In genomic region chr15:70178335-70179084, GRCh38 we compare ENCODE assay signal across 29 cellular contexts.
"Had no signal": no experiment of that assay in that cellular context is flagged by ENCODE, and none has a peak within 500 bp of the region (broad histone marks: within the 10 kb centered on the region; RNA-seq: fewer than 3 reads in every experiment).

No MANE protein-coding gene starts in this region.

- H3K4me1 ChIP-seq: neural progenitor cell, parathyroid adenoma, right lobe of liver, testis, transverse colon, upper lobe of left lung, uterus had no signal

- H3K27me3 ChIP-seq: neural progenitor cell, ovary, right lobe of liver, suprapubic skin, testis, tibial artery, transverse colon, upper lobe of left lung, uterus had no signal

- H3K9me3 ChIP-seq: ovary, psoas muscle, right lobe of liver, spleen, suprapubic skin, testis, tibial artery, transverse colon, upper lobe of left lung, uterus had no signal

- ATAC-seq: naive thymus-derived CD4-positive, alpha-beta T cell; natural killer cell; psoas muscle; right cardiac atrium; right lobe of liver; stimulated activated memory B cell treated with anti-CD40 and anti-IgM and Interleukin-4, amounts not matched to agents 10 μg/mL and 1 μg/mL and 100 μg/mL, for 72 hours; stimulated activated naive CD8-positive, alpha-beta T cell treated with anti-CD3 and anti-CD28 coated beads, Interleukin-15, amount 100 ng/mL, for 72 hours; stimulated activated naive CD8-positive, alpha-beta T cell treated with anti-CD3 and anti-CD28 coated beads, Interleukin-15, Interleukin-2, amounts not matched to agents 100 U/mL and 50 U/mL, for 24 hours had no signal

- H3K27ac ChIP-seq: neural progenitor cell, ovary, parathyroid adenoma, psoas muscle, right lobe of liver, skin epidermis, spleen, suprapubic skin, testis, tibial artery, transverse colon, upper lobe of left lung, uterus had no signal

- H3K36me3 ChIP-seq: neural progenitor cell, ovary, right lobe of liver, spleen, suprapubic skin, tibial artery, transverse colon, upper lobe of left lung, uterus had no signal

- DNase-seq: naive thymus-derived CD4-positive, alpha-beta T cell; natural killer cell; occipital lobe; ovary; posterior cingulate gyrus; psoas muscle; right cardiac atrium; right lobe of liver; stimulated activated CD4-positive, alpha-beta T cell treated with anti-CD3 and anti-CD28 coated beads, Interleukin-12 subunit alpha, Interleukin-12 subunit beta, amount 100 ng/mL, for 4 hours; stimulated activated CD4-positive, alpha-beta T cell treated with anti-CD3 and anti-CD28 coated beads, Interleukin-1b, Interleukin-23, amount 100 ng/mL, for 48 hours; stimulated activated CD4-positive, alpha-beta T cell treated with anti-CD3 and anti-CD28 coated beads, Interleukin-4, amount 100 ng/mL, for 1 hour; stimulated activated CD4-positive, alpha-beta T cell treated with anti-CD3 and anti-CD28 coated beads, Interleukin-4, amount 100 ng/mL, for 4 hours; stimulated activated CD8-positive, alpha-beta memory T cell treated with anti-CD3 and anti-CD28 coated beads, Interleukin-4, amount 100 ng/mL, for 48 hours; stimulated activated naive CD4-positive, alpha-beta T cell; stimulated activated naive CD8-positive, alpha-beta T cell treated with anti-CD3 and anti-CD28 coated beads, Interleukin-15, amount 100 ng/mL, for 72 hours; stimulated activated naive CD8-positive, alpha-beta T cell treated with anti-CD3 and anti-CD28 coated beads, Interleukin-15, Interleukin-2, amounts not matched to agents 100 U/mL and 50 U/mL, for 24 hours; substantia nigra; testis; transverse colon; upper lobe of left lung; uterus had no signal

- H3K4me3 ChIP-seq: neural progenitor cell, ovary, psoas muscle, right lobe of liver, skin epidermis, smooth muscle cell, spleen, suprapubic skin, testis, tibial artery, transverse colon, upper lobe of left lung, uterus had no signal
